ENCODE assay signal across 1 cellular context in the genomic region with DNA sequence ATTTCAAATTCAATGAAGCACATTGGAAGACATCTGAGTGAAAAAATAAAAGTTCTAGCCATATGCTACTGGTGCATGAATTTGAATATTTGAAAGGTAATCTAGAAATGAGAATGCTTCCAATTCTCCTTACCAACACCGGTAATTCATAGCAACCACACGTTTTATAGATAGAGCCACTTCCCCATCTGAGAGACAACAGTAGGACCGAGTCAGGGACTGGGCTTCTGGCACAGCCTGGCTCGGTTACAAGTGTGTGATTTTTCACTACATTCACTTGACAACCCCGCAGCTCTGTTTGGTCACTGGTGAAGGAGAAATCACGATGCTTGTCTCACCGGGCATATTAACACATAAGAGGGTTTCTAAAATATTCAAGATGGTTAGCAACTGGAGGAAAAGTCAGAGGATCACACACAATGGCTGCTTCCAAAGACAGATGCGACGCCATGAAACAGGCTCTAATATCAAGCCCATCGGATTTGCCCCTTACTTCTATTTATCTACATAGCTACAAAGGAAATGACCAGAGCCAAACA.
TF ChIP-seq lines count a peak whose summit lies in the region.

No MANE protein-coding gene starts in this region.

TF ChIP-seq in IMR-90, 13 proteins besides CTCF, POLR2A, EP300 and RAD21:
- TF ChIP-seq MAZ (IDR thresholded peaks at IDR 0.05; ENCODE audit: borderline replicate concordance, low read depth, low read length) (no peak), RFX5 (IDR thresholded peaks at IDR 0.05; ENCODE audit: low read depth, low read length) (no peak), MXI1 (IDR thresholded peaks at IDR 0.05; ENCODE audit: borderline replicate concordance, low read depth, low read length) (no peak), CHD1 (IDR thresholded peaks at IDR 0.05; ENCODE audit: low read depth, low read length) (no peak), MAFK (IDR thresholded peaks at IDR 0.05; ENCODE audit: low read depth, low read length) (no peak), SMC3 (IDR thresholded peaks at IDR 0.05; ENCODE audit: low read depth, low read length) (no peak), CEBPB (IDR thresholded peaks at IDR 0.05; ENCODE audit: low read depth, low read length) (no peak), FOS (IDR thresholded peaks at IDR 0.05; ENCODE audit: low read depth, low read length) (no peak), BHLHE40 (IDR thresholded peaks at IDR 0.05; ENCODE audit: low read depth, low read length) (no peak), NFE2L2 (IDR thresholded peaks at IDR 0.05; ENCODE audit: low read depth, low read length) (no peak), RCOR1 (IDR thresholded peaks at IDR 0.05; ENCODE audit: insufficient replicate concordance, low read length) (no peak)
- TF ChIP-seq, protein P1, sequence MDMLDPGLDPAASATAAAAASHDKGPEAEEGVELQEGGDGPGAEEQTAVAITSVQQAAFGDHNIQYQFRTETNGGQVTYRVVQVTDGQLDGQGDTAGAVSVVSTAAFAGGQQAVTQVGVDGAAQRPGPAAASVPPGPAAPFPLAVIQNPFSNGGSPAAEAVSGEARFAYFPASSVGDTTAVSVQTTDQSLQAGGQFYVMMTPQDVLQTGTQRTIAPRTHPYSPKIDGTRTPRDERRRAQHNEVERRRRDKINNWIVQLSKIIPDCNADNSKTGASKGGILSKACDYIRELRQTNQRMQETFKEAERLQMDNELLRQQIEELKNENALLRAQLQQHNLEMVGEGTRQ (IDR thresholded peaks at IDR 0.05; ENCODE audit: low read depth, low read length), result no peak
- TF ChIP-seq, protein P2, sequence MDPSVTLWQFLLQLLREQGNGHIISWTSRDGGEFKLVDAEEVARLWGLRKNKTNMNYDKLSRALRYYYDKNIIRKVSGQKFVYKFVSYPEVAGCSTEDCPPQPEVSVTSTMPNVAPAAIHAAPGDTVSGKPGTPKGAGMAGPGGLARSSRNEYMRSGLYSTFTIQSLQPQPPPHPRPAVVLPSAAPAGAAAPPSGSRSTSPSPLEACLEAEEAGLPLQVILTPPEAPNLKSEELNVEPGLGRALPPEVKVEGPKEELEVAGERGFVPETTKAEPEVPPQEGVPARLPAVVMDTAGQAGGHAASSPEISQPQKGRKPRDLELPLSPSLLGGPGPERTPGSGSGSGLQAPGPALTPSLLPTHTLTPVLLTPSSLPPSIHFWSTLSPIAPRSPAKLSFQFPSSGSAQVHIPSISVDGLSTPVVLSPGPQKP (IDR thresholded peaks at IDR 0.05; ENCODE audit: borderline replicate concordance, low read depth, low read length), result no peak
